In genomic region chr17:60354223-60354622, GRCh38 we compare ENCODE assay signal across 12 cellular contexts. TPM values are rescaled to one million over a fixed set of nuclear protein-coding genes. Genes with fewer than 3 reads are reported as not detected.
A peak's percentile ranks its signal among the peaks of the same experiment; 100 is the strongest.
DNase-seq lines count a peak whose midpoint lies in the region; ATAC-seq and TF ChIP-seq lines count a peak whose summit lies in the region.
"Had no signal": no experiment of that assay in that cellular context is flagged by ENCODE, and none has a peak within 500 bp of the region (broad histone marks: within the 10 kb centered on the region; RNA-seq: fewer than 3 reads in every experiment).

No MANE protein-coding gene starts in this region.

- H2AK5ac ChIP-seq in mesenchymal stem cell (ENCODE audit: low read length, severe bottlenecking) = no peak overlapping the region

- no peak overlapping the region for H2BK5ac ChIP-seq in mesenchymal stem cell (ENCODE audit: low read depth, low read length, poor library complexity, severe bottlenecking)

- no TSS peak for BruUV-seq in mammary epithelial cell (replicated peaks; lab: Mats Ljungman, UMichigan)

- H2AFZ ChIP-seq in mammary epithelial cell (ENCODE audit: low read depth, low read length) (no peak overlapping the region), mesenchymal stem cell (ENCODE audit: low read depth, low read length) (no peak overlapping the region)

- H2BK15ac ChIP-seq in mesenchymal stem cell (ENCODE audit: low read depth, poor library complexity, severe bottlenecking) = no peak overlapping the region

- H2BK120ac ChIP-seq in mesenchymal stem cell (ENCODE audit: low read depth, low read length) = no peak overlapping the region

- no peak overlapping the region for H3K4ac ChIP-seq in mesenchymal stem cell (ENCODE audit: low read depth in 1 of 2, low read length in 2 of 2)

- no peaks in the 10 kb centered on the region for H4K20me1 ChIP-seq in mammary epithelial cell (ENCODE audit: insufficient read depth, low read length)

- H3K27me3 ChIP-seq in mammary epithelial cell (ENCODE audit: insufficient read depth, low read length) (no peaks in the 10 kb centered on the region), mesenchymal stem cell (ENCODE audit: control insufficient read depth in 1 of 2, insufficient read depth in 1 of 2, low read length in 2 of 2) (no peaks in the 10 kb centered on the region)

- ATAC-seq in HG02884 (IDR thresholded peaks at IDR 0.05; ENCODE audit: unreplicated experiment) (no peak), HG03097 (IDR thresholded peaks at IDR 0.05; ENCODE audit: low FRiP score, unreplicated experiment) (no peak)

- H2BK12ac ChIP-seq in mesenchymal stem cell (ENCODE audit: low read length in 2 of 2) = no peak overlapping the region

- peaks cover 26% of the 10 kb centered on the region for H3K79me1 ChIP-seq in mesenchymal stem cell (replicated peaks; ENCODE audit: low read length, poor library complexity, severe bottlenecking)

- H3K27ac ChIP-seq in mammary epithelial cell (ENCODE audit: insufficient read depth, low read depth, low read length) (no peak overlapping the region), mesenchymal stem cell (ENCODE audit: low read length, poor library complexity, severe bottlenecking) (no peak overlapping the region)

- intact Hi-C loops in mammary epithelial cell (cut with micrococcal nuclease) = no loop called here

- peaks cover 79% of the 10 kb centered on the region for H3K79me2 ChIP-seq in mammary epithelial cell (ENCODE audit: insufficient read depth, low read length)

- peak overlapping the region; percentile 7 for H3K4me2 ChIP-seq in mammary epithelial cell (ENCODE audit: insufficient read depth, low read depth, low read length)
- no peak overlapping the region for H3K4me2 ChIP-seq in mesenchymal stem cell (ENCODE audit: low read length, poor library complexity, severe bottlenecking)

- no peak overlapping the region for H3K18ac ChIP-seq in mesenchymal stem cell (ENCODE audit: low read depth in 1 of 2, low read length in 2 of 2)

- H4K91ac ChIP-seq in mesenchymal stem cell (ENCODE audit: low read length) = no peak overlapping the region

- whole genome bisulfite sequencing in mammary epithelial cell (ENCODE audit: low coverage, missing lambda C conversion rate) = 0% methylated on average over 1 of the region's 1 CpG
- no CpG with 5 or more reads among the region's 1 CpG for WGBS in mesenchymal stem cell

- no peak overlapping the region for H4K8ac ChIP-seq in mesenchymal stem cell (ENCODE audit: low read length)

- H3K14ac ChIP-seq in mesenchymal stem cell (ENCODE audit: low read length in 2 of 2) = no peak overlapping the region

- in situ Hi-C loops in mammary epithelial cell (cut with MboI; ENCODE audit: low sequenced_read_pairs in 2 of 2) = no loop called here

- CTCF ChIA-PET in mammary epithelial cell (lab: Charles Lee; ENCODE audit: low non-redundant PET) = no interaction called here

- no peak overlapping the region for H3K9ac ChIP-seq in mammary epithelial cell (ENCODE audit: insufficient read depth, low read length)
- H3K9ac ChIP-seq in mesenchymal stem cell (ENCODE audit: low read length) = peak overlapping the region; percentile 35

- no peaks in the 10 kb centered on the region for H3K9me3 ChIP-seq in mammary epithelial cell (replicated peaks; ENCODE audit: insufficient read depth, low read length)
- no peaks in the 10 kb centered on the region for H3K9me3 ChIP-seq in mesenchymal stem cell (ENCODE audit: control insufficient read depth, low read length)

- no peak for TF ChIP-seq CTCF in mammary epithelial cell (conservative IDR thresholded peaks at IDR 0.05 in 1 of 2, IDR thresholded peaks at IDR 0.05 in 1 of 2; ENCODE audit: extremely low read depth in 1 of 2, insufficient read depth in 1 of 2, low read depth in 1 of 2, low read length in 2 of 2)

- no peaks in the 10 kb centered on the region for H3K36me3 ChIP-seq in mammary epithelial cell (ENCODE audit: insufficient read depth, low read length)
- no peaks in the 10 kb centered on the region for H3K36me3 ChIP-seq in mesenchymal stem cell (ENCODE audit: control insufficient read depth in 1 of 2, insufficient read depth in 2 of 2, low read depth in 1 of 2, low read length in 2 of 2)

- H3K23ac ChIP-seq in mesenchymal stem cell (ENCODE audit: low read length in 2 of 2) = no peak overlapping the region

- peaks cover 31% of the 10 kb centered on the region for H3K4me1 ChIP-seq in mammary epithelial cell (ENCODE audit: insufficient read depth, low read length)
- peaks cover 6% of the 10 kb centered on the region for H3K4me1 ChIP-seq in mesenchymal stem cell (ENCODE audit: control insufficient read depth, insufficient read depth, low read depth, low read length)

- H3K4me3 ChIP-seq in mammary epithelial cell (replicated peaks in 1 of 3; ENCODE audit: insufficient read depth in 1 of 3, low read depth in 2 of 3, low read length in 3 of 3) (no peak overlapping the region), mesenchymal stem cell (ENCODE audit: insufficient read depth in 1 of 2, low read depth in 1 of 2, low read length in 2 of 2) (no peak overlapping the region)

- dilution Hi-C loops in mammary epithelial cell (cut with HindIII; ENCODE audit: low sequenced_read_pairs) = no loop called here

- DNase-seq in Daoy (ENCODE audit: low read depth) (peak; percentile 1), LHCN-M2 (ENCODE audit: low read depth) (peak; percentile 84), mammary epithelial cell (peak; percentile 68), mesenchymal stem cell (peak; percentile 86), NOMO-1 treated with DMSO at 0.1 percent for 48 hours (lab: John Stamatoyannopoulos, UW; ENCODE audit: unreplicated experiment) (no peak)
- DNase-seq in stimulated activated CD4-positive, alpha-beta T cell treated with anti-CD3 and anti-CD28 coated beads, Interleukin-4, amount 100 ng/mL, for 24 hours = no peak
- DNase-seq: activated CD4-positive, CD25-positive, alpha-beta regulatory T cell; activated naive CD4-positive, alpha-beta T cell treated with anti-CD3 and anti-CD28 coated beads, Interleukin-2, amount 10 ng/mL, durations not matched to agents 7 days and 5 days; KBM-7; naive B cell had no signal

RNA-seq across cellular contexts. Expression of gene USP32, which starts 37.7 kb away (rescaled TPM):
- 11.2 and 18.4 TPM in 2 replicates for total RNA-seq in Daoy (2014; rRNA removed; shearing (Covaris generic))
- total RNA-seq in LHCN-M2 (2014; rRNA removed) (32.8 and 36.2 TPM in 2 replicates), mammary epithelial cell (10 to 100 TPM; 56.8 to 63.0 TPM)
- 26.4 TPM for polyA plus RNA-seq in LHCN-M2 (2012)
- polyA plus RNA-seq in mammary epithelial cell = 20.3 TPM
- polyA minus RNA-seq in mammary epithelial cell = 39.0 TPM
- polyA plus RNA-seq in mesenchymal stem cell (2013, experiment 1 of 2) = 34.0 TPM
- 35.1 TPM for polyA plus RNA-seq in mesenchymal stem cell (2013, experiment 2 of 2)

Comparison
In these comparisons a context has a peak if more than half of its experiments do, and no peak if none do; other contexts are left out.
1. DNase-seq: peak in Daoy (single experiment), LHCN-M2 (single experiment), mammary epithelial cell (single experiment) and mesenchymal stem cell (single experiment); none in stimulated activated CD4-positive, alpha-beta T cell treated with anti-CD3 and anti-CD28 coated beads, Interleukin-4, amount 100 ng/mL, for 24 hours (single experiment) and NOMO-1 treated with DMSO at 0.1 percent for 48 hours (single experiment).